ENCODE assay signal across 9 cellular contexts in the genomic region with DNA sequence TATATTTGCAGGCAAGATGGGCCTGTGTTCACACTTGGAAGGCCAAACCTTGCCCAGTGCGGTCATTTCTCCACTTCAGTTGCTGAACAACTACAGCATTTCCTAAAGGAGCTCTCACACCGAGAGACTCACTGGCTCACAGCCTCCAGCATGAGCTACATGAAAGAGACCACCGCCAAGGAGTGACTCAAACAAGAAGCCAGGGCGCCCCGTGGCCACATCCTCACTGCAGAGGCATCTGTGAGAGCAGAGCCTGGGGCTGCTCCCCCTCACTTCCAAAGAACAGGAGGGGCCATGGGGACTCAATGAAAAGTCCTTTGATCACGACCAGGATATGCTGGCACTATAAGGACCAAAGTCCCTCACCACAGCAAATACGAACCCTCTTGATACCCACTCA.
DNase-seq lines count a peak whose midpoint lies in the region; ATAC-seq and TF ChIP-seq lines count a peak whose summit lies in the region.
"Had no signal": no experiment of that assay in that cellular context is flagged by ENCODE, and none has a peak within 500 bp of the region (broad histone marks: within the 10 kb centered on the region; RNA-seq: fewer than 3 reads in every experiment).

No MANE protein-coding gene starts in this region.

- TF ChIP-seq CTCF in GM12865 (IDR thresholded peaks at IDR 0.05; ENCODE audit: insufficient read depth, low read depth, low read length, missing control alignments): no peak

- DNase-seq in GM12865 (ENCODE audit: low read depth) (peak; percentile 33), SW480 (ENCODE audit: low spot score) (peak; percentile 99), AG08395 (ENCODE audit: low spot score) (no peak), NCI-H2107 treated with DMSO at 0.1 percent for 48 hours (lab: John Stamatoyannopoulos, UW; ENCODE audit: unreplicated experiment) (no peak), AML-193 (lab: John Stamatoyannopoulos, UW) (no peak)
- peak; percentile 76 for DNase-seq in activated naive CD4-positive, alpha-beta T cell treated with Interleukin-2 at 50 U/mL for 16 hours
- DNase-seq in stimulated activated CD4-positive, alpha-beta T cell treated with anti-CD3 and anti-CD28 coated beads, Interleukin-2, amount 100 ng/mL, for 24 hours: peak; percentile 60 to 71

- no peak for ATAC-seq in GM21360 (IDR thresholded peaks at IDR 0.05; ENCODE audit: unreplicated experiment)

- no peak overlapping the region for H3K4me3 ChIP-seq in GM12865 (ENCODE audit: low read depth, low read length)
- H3K4me3 ChIP-seq: cardiac muscle cell had no signal

Comparison
In these comparisons a context has a peak if more than half of its experiments do, and no peak if none do; other contexts are left out.
1. DNase-seq: peak in GM12865 (single experiment), SW480 (single experiment), activated naive CD4-positive, alpha-beta T cell treated with Interleukin-2 at 50 U/mL for 16 hours (single experiment) and stimulated activated CD4-positive, alpha-beta T cell treated with anti-CD3 and anti-CD28 coated beads, Interleukin-2, amount 100 ng/mL, for 24 hours (2 of 2); none in AG08395 (single experiment), NCI-H2107 treated with DMSO at 0.1 percent for 48 hours (single experiment) and AML-193 (0 of 2).